8 cellular contexts compared by ENCODE assay signal in genomic region chr19:36916991-36917390, GRCh38. TPM values are rescaled to one million over a fixed set of nuclear protein-coding genes. Genes with fewer than 3 reads are reported as not detected.
DNase-seq lines count a peak whose midpoint lies in the region; ATAC-seq and TF ChIP-seq lines count a peak whose summit lies in the region.

No MANE protein-coding gene starts in this region.

- peak; percentile 28 for DNase-seq in DMS114 treated with DMSO at 0.1 percent for 48 hours (lab: John Stamatoyannopoulos, UW; ENCODE audit: unreplicated experiment)
- peak; percentile 3 for DNase-seq in NB4 (ENCODE audit: low read depth)
- DNase-seq in dorsolateral prefrontal cortex, result peak in 6 of 10 donors; percentile 5 to 48 (median 30)
- DNase-seq in NCI-H1436 treated with DMSO at 0.1 percent for 48 hours (lab: John Stamatoyannopoulos, UW), result no peak
- DNase-seq in effector CD8-positive, alpha-beta T cell (lab: John Stamatoyannopoulos, UW), result no peak

- ATAC-seq in HG02571 (IDR thresholded peaks at IDR 0.05; ENCODE audit: unreplicated experiment) (no peak), GM18498 (IDR thresholded peaks at IDR 0.05; ENCODE audit: unreplicated experiment) (no peak)

- TF ChIP-seq POLR2A in NB4 (IDR thresholded peaks at IDR 0.05; ENCODE audit: extremely low read depth, insufficient read length), result no peak

- peak overlapping the region in 36 of 59 donors; percentile 91 to 100 (median 96) for H3K27ac ChIP-seq in dorsolateral prefrontal cortex

- H3K27me3 ChIP-seq in dorsolateral prefrontal cortex (no peaks in the 10 kb centered on the region), mucosa of stomach (ENCODE audit: control insufficient read depth, insufficient read depth, low read length) (no peaks in the 10 kb centered on the region)

- H3K4me3 ChIP-seq in NB4 (ENCODE audit: low read depth, low read length) (peak overlapping the region; percentile 69), dorsolateral prefrontal cortex (peak overlapping the region; percentile 59 to 98 (median 83)), mucosa of stomach (ENCODE audit: low read length) (peak overlapping the region; percentile 98)

- TF ChIP-seq CTCF in NB4 (IDR thresholded peaks at IDR 0.05; ENCODE audit: low read depth, low read length) (no peak), dorsolateral prefrontal cortex (IDR thresholded peaks at IDR 0.05 in 54 of 56, conservative IDR thresholded peaks at IDR 0.05 in 2 of 56; ENCODE audit: low read depth in 1 of 56, partially characterized antibody in 56 of 56) (no peak)

- H3K9ac ChIP-seq in mucosa of stomach (ENCODE audit: low read length), result peak overlapping the region; percentile 79

- H3K36me3 ChIP-seq in mucosa of stomach (ENCODE audit: control insufficient read depth, insufficient read depth, low read length), result no peaks in the 10 kb centered on the region

- intact Hi-C loops in dorsolateral prefrontal cortex (cut with DNase I), result loop anchor here (2.0 to 10.0 kb wide), 4 partner anchors 66 to 232 kb away; partner anchors contain the start of genes ZNF345 (in 1 of the 2), ZNF420 (in 1 of the 2), ZNF567 (in 1 of the 2) and ZNF850 (in 1 of the 2)

- no peaks in the 10 kb centered on the region for H3K9me3 ChIP-seq in mucosa of stomach (ENCODE audit: control insufficient read depth, low read length)

- peaks cover 6% of the 10 kb centered on the region for H3K4me1 ChIP-seq in mucosa of stomach (ENCODE audit: control insufficient read depth, insufficient read depth, low read length)

RNA-seq across cellular contexts. Expression of gene ZNF568, which starts 0.9 kb away (rescaled TPM):
- 10 to 100 TPM; 17.6 to 31.2 (median 23.0) TPM for total RNA-seq in dorsolateral prefrontal cortex

RNA-seq across cellular contexts. Expression of gene ZNF829, which starts 0.9 kb away (rescaled TPM):
- 1 to 10 TPM; 3.1 to 8.6 (median 4.9) TPM for total RNA-seq in dorsolateral prefrontal cortex

Comparison
In these comparisons a context has a peak if more than half of its experiments do, and no peak if none do; other contexts are left out.
1. DNase-seq: peak in DMS114 treated with DMSO at 0.1 percent for 48 hours (single experiment), NB4 (single experiment) and dorsolateral prefrontal cortex (6 of 10); none in NCI-H1436 treated with DMSO at 0.1 percent for 48 hours (single experiment) and effector CD8-positive, alpha-beta T cell (single experiment).
2. Peak in every context shown above with its lines, with median percentiles within 50 percentile points of each other: H3K4me3 ChIP-seq.